In the genomic region with DNA sequence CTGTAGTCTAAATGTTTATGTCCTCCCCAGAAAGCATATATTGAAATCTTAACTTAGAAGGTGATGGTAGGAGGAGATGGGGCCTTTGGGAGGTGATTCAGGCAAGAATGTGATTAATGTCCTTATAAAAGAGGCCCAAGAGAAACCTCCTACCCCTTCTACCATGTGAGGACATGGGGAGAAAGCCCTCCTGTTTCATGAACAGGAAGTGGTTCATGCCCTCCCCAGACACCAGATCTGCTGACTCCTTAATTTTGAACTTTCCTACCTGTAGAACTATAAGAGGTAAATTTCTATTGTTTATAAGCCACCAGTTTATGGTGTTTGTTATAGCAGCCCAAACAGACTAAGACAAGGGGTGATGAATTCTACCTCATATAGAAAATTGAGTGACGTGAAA, we compare ENCODE assay signal across 1 cellular context.
A peak's percentile ranks its signal among the peaks of the same experiment; 100 is the strongest.
TF ChIP-seq lines count a peak whose summit lies in the region.

No MANE protein-coding gene starts in this region.

TF ChIP-seq in HepG2, 621 proteins besides CTCF, POLR2A, EP300 and RAD21:
- TF ChIP-seq ZNF225 (CRISPR knock-in tag; IDR thresholded peaks at IDR 0.05) (no peak), NCOA2 (CRISPR knock-in tag; IDR thresholded peaks at IDR 0.05) (no peak), MAFF (IDR thresholded peaks at IDR 0.05; ENCODE audit: low read depth, low read length) (peak; percentile 63), POLR2AphosphoS2 (IDR thresholded peaks at IDR 0.05; ENCODE audit: low read depth, low read length) (no peak), ZNF230 (CRISPR knock-in tag; IDR thresholded peaks at IDR 0.05) (no peak), ZNF607 (CRISPR knock-in tag; IDR thresholded peaks at IDR 0.05; ENCODE audit: borderline replicate concordance) (no peak), MAFK (conservative IDR thresholded peaks at IDR 0.05 in 1 of 2, IDR thresholded peaks at IDR 0.05 in 1 of 2; ENCODE audit: low read length in 2 of 2) (peak; percentile 78 to 81), ZNF367 (CRISPR knock-in tag; IDR thresholded peaks at IDR 0.05; ENCODE audit: borderline replicate concordance) (no peak), HOXA3 (CRISPR knock-in tag; IDR thresholded peaks at IDR 0.05) (no peak), ZNF841 (CRISPR knock-in tag; IDR thresholded peaks at IDR 0.05; ENCODE audit: borderline replicate concordance) (no peak), DR1 (CRISPR knock-in tag; IDR thresholded peaks at IDR 0.05) (no peak)
- TF ChIP-seq, protein P1, sequence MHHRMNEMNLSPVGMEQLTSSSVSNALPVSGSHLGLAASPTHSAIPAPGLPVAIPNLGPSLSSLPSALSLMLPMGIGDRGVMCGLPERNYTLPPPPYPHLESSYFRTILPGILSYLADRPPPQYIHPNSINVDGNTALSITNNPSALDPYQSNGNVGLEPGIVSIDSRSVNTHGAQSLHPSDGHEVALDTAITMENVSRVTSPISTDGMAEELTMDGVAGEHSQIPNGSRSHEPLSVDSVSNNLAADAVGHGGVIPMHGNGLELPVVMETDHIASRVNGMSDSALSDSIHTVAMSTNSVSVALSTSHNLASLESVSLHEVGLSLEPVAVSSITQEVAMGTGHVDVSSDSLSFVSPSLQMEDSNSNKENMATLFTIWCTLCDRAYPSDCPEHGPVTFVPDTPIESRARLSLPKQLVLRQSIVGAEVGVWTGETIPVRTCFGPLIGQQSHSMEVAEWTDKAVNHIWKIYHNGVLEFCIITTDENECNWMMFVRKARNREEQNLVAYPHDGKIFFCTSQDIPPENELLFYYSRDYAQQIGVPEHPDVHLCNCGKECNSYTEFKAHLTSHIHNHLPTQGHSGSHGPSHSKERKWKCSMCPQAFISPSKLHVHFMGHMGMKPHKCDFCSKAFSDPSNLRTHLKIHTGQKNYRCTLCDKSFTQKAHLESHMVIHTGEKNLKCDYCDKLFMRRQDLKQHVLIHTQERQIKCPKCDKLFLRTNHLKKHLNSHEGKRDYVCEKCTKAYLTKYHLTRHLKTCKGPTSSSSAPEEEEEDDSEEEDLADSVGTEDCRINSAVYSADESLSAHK (CRISPR knock-in tag; IDR thresholded peaks at IDR 0.05; ENCODE audit: borderline replicate concordance): no peak
- TF ChIP-seq, protein P2, sequence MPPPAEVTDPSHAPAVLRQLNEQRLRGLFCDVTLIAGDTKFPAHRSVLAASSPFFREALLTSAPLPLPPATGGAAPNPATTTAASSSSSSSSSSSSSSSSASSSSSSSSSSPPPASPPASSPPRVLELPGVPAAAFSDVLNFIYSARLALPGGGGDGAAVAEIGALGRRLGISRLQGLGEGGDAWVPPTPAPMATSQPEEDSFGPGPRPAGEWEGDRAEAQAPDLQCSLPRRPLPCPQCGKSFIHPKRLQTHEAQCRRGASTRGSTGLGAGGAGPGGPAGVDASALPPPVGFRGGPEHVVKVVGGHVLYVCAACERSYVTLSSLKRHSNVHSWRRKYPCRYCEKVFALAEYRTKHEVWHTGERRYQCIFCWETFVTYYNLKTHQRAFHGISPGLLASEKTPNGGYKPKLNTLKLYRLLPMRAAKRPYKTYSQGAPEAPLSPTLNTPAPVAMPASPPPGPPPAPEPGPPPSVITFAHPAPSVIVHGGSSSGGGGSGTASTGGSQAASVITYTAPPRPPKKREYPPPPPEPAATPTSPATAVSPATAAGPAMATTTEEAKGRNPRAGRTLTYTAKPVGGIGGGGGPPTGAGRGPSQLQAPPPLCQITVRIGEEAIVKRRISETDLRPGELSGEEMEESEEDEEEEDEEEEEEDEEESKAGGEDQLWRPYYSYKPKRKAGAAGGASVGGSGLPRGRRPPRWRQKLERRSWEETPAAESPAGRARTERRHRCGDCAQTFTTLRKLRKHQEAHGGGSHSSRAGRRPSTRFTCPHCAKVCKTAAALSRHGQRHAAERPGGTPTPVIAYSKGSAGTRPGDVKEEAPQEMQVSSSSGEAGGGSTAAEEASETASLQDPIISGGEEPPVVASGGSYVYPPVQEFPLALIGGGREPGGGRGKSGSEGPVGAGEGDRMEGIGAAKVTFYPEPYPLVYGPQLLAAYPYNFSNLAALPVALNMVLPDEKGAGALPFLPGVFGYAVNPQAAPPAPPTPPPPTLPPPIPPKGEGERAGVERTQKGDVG (CRISPR knock-in tag; IDR thresholded peaks at IDR 0.05; ENCODE audit: borderline replicate concordance): no peak
- TF ChIP-seq, protein P3, sequence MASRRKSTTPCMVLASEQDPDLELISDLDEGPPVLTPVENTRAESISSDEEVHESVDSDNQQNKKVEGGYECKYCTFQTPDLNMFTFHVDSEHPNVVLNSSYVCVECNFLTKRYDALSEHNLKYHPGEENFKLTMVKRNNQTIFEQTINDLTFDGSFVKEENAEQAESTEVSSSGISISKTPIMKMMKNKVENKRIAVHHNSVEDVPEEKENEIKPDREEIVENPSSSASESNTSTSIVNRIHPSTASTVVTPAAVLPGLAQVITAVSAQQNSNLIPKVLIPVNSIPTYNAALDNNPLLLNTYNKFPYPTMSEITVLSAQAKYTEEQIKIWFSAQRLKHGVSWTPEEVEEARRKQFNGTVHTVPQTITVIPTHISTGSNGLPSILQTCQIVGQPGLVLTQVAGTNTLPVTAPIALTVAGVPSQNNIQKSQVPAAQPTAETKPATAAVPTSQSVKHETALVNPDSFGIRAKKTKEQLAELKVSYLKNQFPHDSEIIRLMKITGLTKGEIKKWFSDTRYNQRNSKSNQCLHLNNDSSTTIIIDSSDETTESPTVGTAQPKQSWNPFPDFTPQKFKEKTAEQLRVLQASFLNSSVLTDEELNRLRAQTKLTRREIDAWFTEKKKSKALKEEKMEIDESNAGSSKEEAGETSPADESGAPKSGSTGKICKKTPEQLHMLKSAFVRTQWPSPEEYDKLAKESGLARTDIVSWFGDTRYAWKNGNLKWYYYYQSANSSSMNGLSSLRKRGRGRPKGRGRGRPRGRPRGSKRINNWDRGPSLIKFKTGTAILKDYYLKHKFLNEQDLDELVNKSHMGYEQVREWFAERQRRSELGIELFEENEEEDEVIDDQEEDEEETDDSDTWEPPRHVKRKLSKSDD (CRISPR knock-in tag; IDR thresholded peaks at IDR 0.05; ENCODE audit: low read depth): no peak
- TF ChIP-seq, protein P4, sequence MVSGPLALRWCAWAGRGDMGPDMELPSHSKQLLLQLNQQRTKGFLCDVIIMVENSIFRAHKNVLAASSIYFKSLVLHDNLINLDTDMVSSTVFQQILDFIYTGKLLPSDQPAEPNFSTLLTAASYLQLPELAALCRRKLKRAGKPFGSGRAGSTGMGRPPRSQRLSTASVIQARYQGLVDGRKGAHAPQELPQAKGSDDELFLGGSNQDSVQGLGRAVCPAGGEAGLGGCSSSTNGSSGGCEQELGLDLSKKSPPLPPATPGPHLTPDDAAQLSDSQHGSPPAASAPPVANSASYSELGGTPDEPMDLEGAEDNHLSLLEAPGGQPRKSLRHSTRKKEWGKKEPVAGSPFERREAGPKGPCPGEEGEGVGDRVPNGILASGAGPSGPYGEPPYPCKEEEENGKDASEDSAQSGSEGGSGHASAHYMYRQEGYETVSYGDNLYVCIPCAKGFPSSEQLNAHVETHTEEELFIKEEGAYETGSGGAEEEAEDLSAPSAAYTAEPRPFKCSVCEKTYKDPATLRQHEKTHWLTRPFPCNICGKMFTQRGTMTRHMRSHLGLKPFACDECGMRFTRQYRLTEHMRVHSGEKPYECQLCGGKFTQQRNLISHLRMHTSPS (CRISPR knock-in tag; IDR thresholded peaks at IDR 0.05; ENCODE audit: low read depth): no peak
- TF ChIP-seq, protein P5, sequence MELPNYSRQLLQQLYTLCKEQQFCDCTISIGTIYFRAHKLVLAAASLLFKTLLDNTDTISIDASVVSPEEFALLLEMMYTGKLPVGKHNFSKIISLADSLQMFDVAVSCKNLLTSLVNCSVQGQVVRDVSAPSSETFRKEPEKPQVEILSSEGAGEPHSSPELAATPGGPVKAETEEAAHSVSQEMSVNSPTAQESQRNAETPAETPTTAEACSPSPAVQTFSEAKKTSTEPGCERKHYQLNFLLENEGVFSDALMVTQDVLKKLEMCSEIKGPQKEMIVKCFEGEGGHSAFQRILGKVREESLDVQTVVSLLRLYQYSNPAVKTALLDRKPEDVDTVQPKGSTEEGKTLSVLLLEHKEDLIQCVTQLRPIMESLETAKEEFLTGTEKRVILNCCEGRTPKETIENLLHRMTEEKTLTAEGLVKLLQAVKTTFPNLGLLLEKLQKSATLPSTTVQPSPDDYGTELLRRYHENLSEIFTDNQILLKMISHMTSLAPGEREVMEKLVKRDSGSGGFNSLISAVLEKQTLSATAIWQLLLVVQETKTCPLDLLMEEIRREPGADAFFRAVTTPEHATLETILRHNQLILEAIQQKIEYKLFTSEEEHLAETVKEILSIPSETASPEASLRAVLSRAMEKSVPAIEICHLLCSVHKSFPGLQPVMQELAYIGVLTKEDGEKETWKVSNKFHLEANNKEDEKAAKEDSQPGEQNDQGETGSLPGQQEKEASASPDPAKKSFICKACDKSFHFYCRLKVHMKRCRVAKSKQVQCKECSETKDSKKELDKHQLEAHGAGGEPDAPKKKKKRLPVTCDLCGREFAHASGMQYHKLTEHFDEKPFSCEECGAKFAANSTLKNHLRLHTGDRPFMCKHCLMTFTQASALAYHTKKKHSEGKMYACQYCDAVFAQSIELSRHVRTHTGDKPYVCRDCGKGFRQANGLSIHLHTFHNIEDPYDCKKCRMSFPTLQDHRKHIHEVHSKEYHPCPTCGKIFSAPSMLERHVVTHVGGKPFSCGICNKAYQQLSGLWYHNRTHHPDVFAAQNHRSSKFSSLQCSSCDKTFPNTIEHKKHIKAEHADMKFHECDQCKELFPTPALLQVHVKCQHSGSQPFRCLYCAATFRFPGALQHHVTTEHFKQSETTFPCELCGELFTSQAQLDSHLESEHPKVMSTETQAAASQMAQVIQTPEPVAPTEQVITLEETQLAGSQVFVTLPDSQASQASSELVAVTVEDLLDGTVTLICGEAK (IDR thresholded peaks at IDR 0.05): no peak
- TF ChIP-seq, protein P5 (CRISPR knock-in tag; IDR thresholded peaks at IDR 0.05): no peak
TF ChIP-seq in HepG2: peak in this region for 2.
